Comparison of ENCODE assay signal across 9 cellular contexts in the genomic region with DNA sequence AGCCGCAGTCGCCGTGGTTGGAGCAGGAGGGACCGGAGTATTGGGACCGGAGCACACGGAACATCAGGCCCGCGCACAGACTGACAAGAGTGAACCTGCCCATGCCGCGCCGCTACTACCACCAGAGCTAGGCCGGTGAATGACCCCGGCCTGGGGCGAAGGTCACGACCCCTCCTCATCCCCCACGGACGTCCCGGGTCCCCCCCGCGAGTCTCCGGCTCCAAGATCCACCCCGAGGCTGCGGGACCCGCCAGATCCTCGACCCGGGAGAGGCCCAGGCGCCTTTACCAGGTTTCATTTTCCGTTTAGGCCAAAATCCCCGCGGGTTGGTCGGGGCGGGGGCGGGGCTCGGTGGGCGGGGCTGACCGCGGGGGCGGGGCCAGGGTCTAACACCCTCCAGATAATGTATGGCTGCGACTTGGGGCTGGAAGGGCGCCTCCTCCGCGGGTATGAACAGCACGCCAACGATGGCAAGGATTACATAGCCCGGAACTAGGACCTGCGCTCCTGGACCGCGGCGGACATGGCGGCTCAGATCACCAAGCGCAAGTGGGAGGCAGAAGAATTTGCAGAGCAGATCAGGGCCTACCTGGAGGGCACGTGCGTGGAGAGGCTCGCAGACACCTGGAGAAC. TPM values are rescaled to one million over a fixed set of nuclear protein-coding genes. Genes with fewer than 3 reads are reported as not detected.
DNase-seq lines count a peak whose midpoint lies in the region; ATAC-seq, FAIRE-seq and TF ChIP-seq lines count a peak whose summit lies in the region.
"Had no signal": no experiment of that assay in that cellular context is flagged by ENCODE, and none has a peak within 500 bp of the region (broad histone marks: within the 10 kb centered on the region; RNA-seq: fewer than 3 reads in every experiment).

No MANE protein-coding gene starts in this region.

- WGBS in hepatocyte (ENCODE audit: low lambda C conversion rate, missing lambda C conversion rate): 58% methylated on average over 22 of the region's 54 CpGs
- WGBS in spleen, 5 donors: 1 to 3% (median 2%) methylated on average over 38 to 54 of the region's 54 CpGs; no CpG with 5 or more reads in 2 of the 5 donors

- TF ChIP-seq CTCF in hepatocyte (IDR thresholded peaks at IDR 0.05; ENCODE audit: poor library complexity): no peak
- TF ChIP-seq CTCF in spleen (IDR thresholded peaks at IDR 0.05 in 8 of 11, conservative IDR thresholded peaks at IDR 0.05 in 3 of 11): no peak
- no peak for TF ChIP-seq CTCF in omental fat pad (IDR thresholded peaks at IDR 0.05)

- H3K79me2 ChIP-seq in hepatocyte: no peaks in the 10 kb centered on the region

- H3K4me1 Mint-ChIP-seq in T-helper 1 cell treated with Interleukin-12 subunit alpha and Interleukin-12 subunit beta and Interleukin-4 antibody, amounts not matched to agents 30 μg/mL and 1 μg/mL, for 36 hours (ENCODE audit: low read depth): peaks cover 29% of the 10 kb centered on the region

- FAIRE-seq in RCC 7860 (lab: Jason Lieb, UNC): no peak
- FAIRE-seq: colon had no signal

- peak overlapping the region; percentile 56 for H2AFZ ChIP-seq in hepatocyte

- no peak for TF ChIP-seq POLR2A in spleen (IDR thresholded peaks at IDR 0.05)

- H3K4me3 Mint-ChIP-seq in T-helper 1 cell treated with Interleukin-12 subunit alpha and Interleukin-12 subunit beta and Interleukin-4 antibody, amounts not matched to agents 30 μg/mL and 1 μg/mL, for 36 hours: peak overlapping the region; percentile 92

- DNase-seq in amniotic stem cell (lab: John Stamatoyannopoulos, UW) (peak; percentile 5), hepatocyte (ENCODE audit: low spot score) (peak; percentile 66), spleen (peak; percentile 94), omental fat pad (ENCODE audit: low spot score) (no peak), RCC 7860 (ENCODE audit: low spot score) (no peak)

- H3K27ac Mint-ChIP-seq in T-helper 1 cell treated with Interleukin-12 subunit alpha and Interleukin-12 subunit beta and Interleukin-4 antibody, amounts not matched to agents 30 μg/mL and 1 μg/mL, for 36 hours: peak overlapping the region; percentile 98

- H3K27ac ChIP-seq in hepatocyte: peak overlapping the region; percentile 92
- peak overlapping the region in 7 of 8 donors; percentile 83 to 98 (median 96) for H3K27ac ChIP-seq in spleen

- no peaks in the 10 kb centered on the region for H3K27me3 Mint-ChIP-seq in T-helper 1 cell treated with Interleukin-12 subunit alpha and Interleukin-12 subunit beta and Interleukin-4 antibody, amounts not matched to agents 30 μg/mL and 1 μg/mL, for 36 hours (ENCODE audit: low read depth)

- H3K4me1 ChIP-seq in hepatocyte (ENCODE audit: insufficient read depth) (no peaks in the 10 kb centered on the region), spleen (peaks cover 3 to 19% (median 5%) of the 10 kb centered on the region in 6 donors)

- H3K36me3 Mint-ChIP-seq in T-helper 1 cell treated with Interleukin-12 subunit alpha and Interleukin-12 subunit beta and Interleukin-4 antibody, amounts not matched to agents 30 μg/mL and 1 μg/mL, for 36 hours (ENCODE audit: low read depth): peaks cover 18% of the 10 kb centered on the region

- no peaks in the 10 kb centered on the region for H3K9me3 Mint-ChIP-seq in T-helper 1 cell treated with Interleukin-12 subunit alpha and Interleukin-12 subunit beta and Interleukin-4 antibody, amounts not matched to agents 30 μg/mL and 1 μg/mL, for 36 hours

- H3K4me2 ChIP-seq in hepatocyte: peak overlapping the region; percentile 80

- intact Hi-C loops in spleen (cut with DNase I; ENCODE audit: low total_unique reads): no loop called here

- H3K36me3 ChIP-seq in hepatocyte (replicated peaks; ENCODE audit: insufficient read depth, low read depth) (no peaks in the 10 kb centered on the region), spleen (no peaks in the 10 kb centered on the region)

- no peaks in the 10 kb centered on the region for H4K20me1 ChIP-seq in hepatocyte (ENCODE audit: insufficient read depth, poor library complexity, severe bottlenecking)

- peak overlapping the region; percentile 26 for H3K4me3 ChIP-seq in hepatocyte
- H3K4me3 ChIP-seq in spleen: peak overlapping the region in 7 of 8 donors; percentile 42 to 74 (median 65)

- H3K27me3 ChIP-seq in hepatocyte (no peaks in the 10 kb centered on the region), spleen (replicated peaks in 1 of 7) (no peaks in the 10 kb centered on the region)

- ATAC-seq in GM18498 (IDR thresholded peaks at IDR 0.05; ENCODE audit: unreplicated experiment) (peak; percentile 66), HG03280 (IDR thresholded peaks at IDR 0.05; ENCODE audit: unreplicated experiment) (peak; percentile 77), omental fat pad (ENCODE audit: low FRiP score) (no peak)

- H3K9me3 ChIP-seq in hepatocyte (ENCODE audit: low read depth) (no peaks in the 10 kb centered on the region), spleen (no peaks in the 10 kb centered on the region)

- H3K9me2 ChIP-seq in hepatocyte (replicated peaks; ENCODE audit: insufficient read depth): no peaks in the 10 kb centered on the region

RNA-seq across cellular contexts. Expression of gene HLA-A, which starts 15.4 kb away (rescaled TPM):
- total RNA-seq in hepatocyte (293 and 339 TPM in 2 replicates), spleen (1,000 to 10,000 TPM; 1,154 to 1,886 (median 1,537) TPM), omental fat pad (100 to 1,000 TPM; 354 to 771 (median 610) TPM)
- polyA plus RNA-seq in hepatocyte (349 and 350 TPM in 2 replicates), spleen (1,000 to 10,000 TPM; 1,280 to 1,749 (median 1,625) TPM)

Comparison
In these comparisons a context has a peak if more than half of its experiments do, and no peak if none do; other contexts are left out.
1. DNase-seq: peak in amniotic stem cell (single experiment), hepatocyte (single experiment) and spleen (single experiment); none in omental fat pad (single experiment) and RCC 7860 (single experiment).